Comparison of ENCODE assay signal across 1 cellular context in genomic region chr5:149912226-149912864, GRCh38.
TF ChIP-seq lines count a peak whose summit lies in the region.

No MANE protein-coding gene starts in this region.

TF ChIP-seq in K562, 482 proteins besides CTCF, POLR2A, EP300 and RAD21 (continued from another document):
- peak in 1 of 3 experiments; percentile 52 for TF ChIP-seq YY1 (IDR thresholded peaks at IDR 0.05; ENCODE audit: borderline replicate concordance in 1 of 3, control insufficient read depth in 1 of 3, extremely low read depth in 1 of 3, insufficient read depth in 3 of 3, insufficient read length in 1 of 3, insufficient replicate concordance in 2 of 3, low read depth in 1 of 3, low read length in 2 of 3)
- no peak for TF ChIP-seq PCBP1 (IDR thresholded peaks at IDR 0.05; ENCODE audit: low read depth, low read length, poor library complexity, severe bottlenecking)
